Comparison of ENCODE assay signal across 14 cellular contexts in the genomic region with DNA sequence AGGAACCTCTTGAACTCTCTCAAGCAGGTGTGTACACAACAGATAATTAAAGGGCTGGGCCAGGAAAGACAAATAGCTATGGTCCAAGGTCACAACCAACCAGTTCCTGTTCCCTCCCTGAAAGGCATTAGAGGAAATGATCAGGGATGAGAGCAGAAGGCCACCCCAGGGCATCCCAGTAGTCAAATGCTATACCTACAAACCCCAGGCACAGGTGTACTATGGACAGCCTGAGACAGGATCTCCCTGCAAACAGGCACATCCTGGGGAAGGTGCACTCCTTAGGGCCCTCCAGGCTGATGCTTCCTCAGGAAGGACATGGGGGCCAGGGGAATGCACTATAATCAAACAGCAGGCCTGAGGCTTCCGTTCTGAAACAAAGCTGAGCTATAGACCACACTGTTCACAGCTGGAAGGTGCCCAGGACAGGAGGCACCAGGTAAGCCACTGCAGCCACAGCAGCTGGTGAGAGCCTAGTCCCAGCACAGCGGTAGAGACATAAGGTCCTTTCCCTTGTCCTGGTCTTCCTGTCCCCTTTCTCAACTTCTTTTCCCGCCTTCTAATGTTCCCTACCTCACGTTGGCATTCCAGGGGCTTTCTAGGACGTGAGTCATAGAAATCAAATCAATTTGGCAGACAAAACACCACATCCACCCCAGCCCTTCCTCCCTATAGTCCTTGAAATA. TPM values are rescaled to one million over a fixed set of nuclear protein-coding genes. Genes with fewer than 3 reads are reported as not detected.
A peak's percentile ranks its signal among the peaks of the same experiment; 100 is the strongest.
DNase-seq lines count a peak whose midpoint lies in the region; ATAC-seq and TF ChIP-seq lines count a peak whose summit lies in the region.
"Had no signal": no experiment of that assay in that cellular context is flagged by ENCODE, and none has a peak within 500 bp of the region (broad histone marks: within the 10 kb centered on the region; RNA-seq: fewer than 3 reads in every experiment).

No MANE protein-coding gene starts in this region.

- no peaks in the 10 kb centered on the region for H3K27me3 Mint-ChIP-seq in activated CD4-positive, alpha-beta memory T cell treated with anti-CD3 and anti-CD28 coated beads for 36 hours
- H3K27me3 Mint-ChIP-seq: activated CD8-positive, alpha-beta memory T cell treated with anti-CD3 and anti-CD28 coated beads, Interleukin-2, amount 10 ng/mL, durations not matched to agents 7 days and 5 days; T-cell had no signal

- no peak overlapping the region for H3K4me3 Mint-ChIP-seq in activated CD4-positive, alpha-beta memory T cell treated with anti-CD3 and anti-CD28 coated beads for 36 hours
- H3K4me3 Mint-ChIP-seq: activated CD8-positive, alpha-beta memory T cell treated with anti-CD3 and anti-CD28 coated beads, Interleukin-2, amount 10 ng/mL, durations not matched to agents 7 days and 5 days; brain; T-cell had no signal

- H3K4me3 ChIP-seq in LNCaP clone FGC (ENCODE audit: low read depth, low read length), result no peak overlapping the region
- no peak overlapping the region for H3K4me3 ChIP-seq in RWPE2 (ENCODE audit: severe bottlenecking)
- H3K4me3 ChIP-seq in heart right ventricle, result no peak overlapping the region
- no peak overlapping the region for H3K4me3 ChIP-seq in thyroid gland (replicated peaks in 1 of 3)

- 53% methylated on average over 5 of the region's 5 CpGs for WGBS in heart right ventricle, 2 donors
- WGBS in thyroid gland, 2 donors, result 68 to 85% methylated on average over 5 of the region's 5 CpGs

- no peaks in the 10 kb centered on the region for H3K9me3 Mint-ChIP-seq in activated CD4-positive, alpha-beta memory T cell treated with anti-CD3 and anti-CD28 coated beads for 36 hours
- H3K9me3 Mint-ChIP-seq: T-cell had no signal

- no peaks in the 10 kb centered on the region for H3K27me3 ChIP-seq in RWPE2 (ENCODE audit: insufficient read depth, poor library complexity, severe bottlenecking)
- H3K27me3 ChIP-seq in heart right ventricle, result no peaks in the 10 kb centered on the region
- H3K27me3 ChIP-seq in thyroid gland, result no peaks in the 10 kb centered on the region

- POLR2A ChIA-PET in activated CD4-positive, alpha-beta memory T cell treated with anti-CD3 and anti-CD28 coated beads for 36 hours (lab: Charles Lee), result no interaction called here

- TF ChIP-seq CTCF in LNCaP clone FGC (IDR thresholded peaks at IDR 0.05; ENCODE audit: control insufficient read depth, extremely low read depth, insufficient read depth) (no peak), RWPE2 (IDR thresholded peaks at IDR 0.05; ENCODE audit: poor library complexity, severe bottlenecking) (no peak), heart right ventricle (IDR thresholded peaks at IDR 0.05) (no peak), thyroid gland (IDR thresholded peaks at IDR 0.05) (no peak)

- H3K4me1 ChIP-seq in RWPE2 (ENCODE audit: insufficient read depth, poor library complexity, severe bottlenecking) (peaks cover 14% of the 10 kb centered on the region), heart right ventricle (peaks cover 0 to 46% (median 29%) of the 10 kb centered on the region in 9 donors), thyroid gland (peaks cover 5 to 16% of the 10 kb centered on the region in 2 donors)

- peak; percentile 74 for DNase-seq in LNCaP clone FGC (ENCODE audit: low read depth)
- no peak for DNase-seq in RWPE2 (ENCODE audit: low spot score)
- DNase-seq in heart right ventricle, result no peak
- DNase-seq in thyroid gland, result no peak
- no peak for DNase-seq in NCI-H1694 treated with DMSO at 0.1 percent for 48 hours (lab: John Stamatoyannopoulos, UW)
- no peak for DNase-seq in activated CD4-positive, alpha-beta memory T cell treated with anti-CD3 and anti-CD28 coated beads for 36 hours
- no peak for DNase-seq in NCI-H2081 treated with DMSO at 0.1 percent for 48 hours (lab: John Stamatoyannopoulos, UW)
- DNase-seq: activated CD8-positive, alpha-beta memory T cell treated with anti-CD3 and anti-CD28 coated beads, Interleukin-2, amount 10 ng/mL, durations not matched to agents 7 days and 5 days; kidney glomerular epithelial cell; NCI-H2171; occipital lobe; substantia nigra; T-cell had no signal

- H3K9me3 ChIP-seq in RWPE2 (ENCODE audit: severe bottlenecking) (no peaks in the 10 kb centered on the region), heart right ventricle (no peaks in the 10 kb centered on the region), thyroid gland (no peaks in the 10 kb centered on the region)

- H3K36me3 ChIP-seq in RWPE2 (ENCODE audit: low read depth) (peaks cover 50% of the 10 kb centered on the region), heart right ventricle (peaks cover 0 to 80% (median 8%) of the 10 kb centered on the region in 9 donors), thyroid gland (peaks cover 3 to 4% of the 10 kb centered on the region in 2 donors)

- H3K27ac Mint-ChIP-seq in activated CD4-positive, alpha-beta memory T cell treated with anti-CD3 and anti-CD28 coated beads for 36 hours, result no peak overlapping the region
- H3K27ac Mint-ChIP-seq: activated CD8-positive, alpha-beta memory T cell treated with anti-CD3 and anti-CD28 coated beads, Interleukin-2, amount 10 ng/mL, durations not matched to agents 7 days and 5 days; brain had no signal

- ATAC-seq in RWPE2 (ENCODE audit: low read depth), result peak; percentile 57
- ATAC-seq in heart right ventricle, result peak; percentile 10 to 58 (median 34)
- ATAC-seq: activated CD8-positive, alpha-beta memory T cell treated with anti-CD3 and anti-CD28 coated beads, Interleukin-2, amount 10 ng/mL, durations not matched to agents 7 days and 5 days; T-cell had no signal

- no peak for TF ChIP-seq POLR2A in thyroid gland (IDR thresholded peaks at IDR 0.05)

- intact Hi-C loops in heart right ventricle (cut with DNase I) (no loop called here), thyroid gland (cut with DNase I) (no loop called here)
- intact Hi-C loops in activated CD4-positive, alpha-beta memory T cell treated with anti-CD3 and anti-CD28 coated beads for 36 hours (cut with micrococcal nuclease), result no loop called here

- CTCF ChIA-PET in activated CD4-positive, alpha-beta memory T cell treated with anti-CD3 and anti-CD28 coated beads for 36 hours (lab: Charles Lee), result no interaction called here

- H3K4me1 Mint-ChIP-seq in activated CD4-positive, alpha-beta memory T cell treated with anti-CD3 and anti-CD28 coated beads for 36 hours (ENCODE audit: low read depth), result peaks cover 13% of the 10 kb centered on the region
- H3K4me1 Mint-ChIP-seq: brain had no signal

- H3K36me3 Mint-ChIP-seq in activated CD4-positive, alpha-beta memory T cell treated with anti-CD3 and anti-CD28 coated beads for 36 hours, result peaks cover 16% of the 10 kb centered on the region
- H3K36me3 Mint-ChIP-seq: brain had no signal

- H3K27ac ChIP-seq in RWPE2 (ENCODE audit: poor library complexity, severe bottlenecking) (peak overlapping the region; percentile 41), heart right ventricle (peak overlapping the region in 8 of 10 donors; percentile 30 to 69 (median 46)), thyroid gland (peak overlapping the region in 2 of 3 donors; percentile 31 to 36)

RNA-seq across cellular contexts. Expression of a gene that starts 13.3 kb away (rescaled TPM):
- total RNA-seq in heart right ventricle, result 10 to 100 TPM in 9 of 10 donors, 1 to 10 TPM in 1; 9.9 to 48.3 (median 13.1) TPM
- 10 to 100 TPM in 1 of 2 donors, 1 to 10 TPM in 1; 6.7 to 27.1 TPM for polyA plus RNA-seq in heart right ventricle
- 10 to 100 TPM; 37.4 to 46.9 (median 38.9) TPM for total RNA-seq in thyroid gland
- total RNA-seq in activated CD4-positive, alpha-beta memory T cell treated with anti-CD3 and anti-CD28 coated beads for 36 hours, result 10 to 100 TPM; 26.7 to 30.6 TPM
